In genomic region chr3:196163687-196164493, GRCh38 we compare ENCODE assay signal across 1 cellular context.
TF ChIP-seq lines count a peak whose summit lies in the region.

No MANE protein-coding gene starts in this region.

TF ChIP-seq in HepG2, 621 proteins besides CTCF, POLR2A, EP300 and RAD21 (continued from another document and continues in another):
- peak; percentile 47; the same call in 1 of the 2 replicates for TF ChIP-seq IKZF5 (CRISPR knock-in tag; IDR thresholded peaks at IDR 0.05)
- 0 out of 2 replicates have a peak, but pooled peaks have one; percentile 49 for TF ChIP-seq NCOA1 (CRISPR knock-in tag; IDR thresholded peaks at IDR 0.05)
- 0 out of 2 replicates have a peak, but pooled peaks have one; percentile 17 for TF ChIP-seq ZNF292 (CRISPR knock-in tag; IDR thresholded peaks at IDR 0.05; ENCODE audit: borderline replicate concordance, low read depth)
- peak; percentile 54; the same call in 1 of the 2 replicates for TF ChIP-seq THRA (CRISPR knock-in tag; IDR thresholded peaks at IDR 0.05; ENCODE audit: borderline replicate concordance)
- TF ChIP-seq ARID4A (CRISPR knock-in tag; IDR thresholded peaks at IDR 0.05; ENCODE audit: borderline replicate concordance): peak; percentile 26; the same call in 1 of the 2 replicates
- peak; percentile 51; the same call in 1 of the 2 replicates for TF ChIP-seq ZNF724P (CRISPR knock-in tag; IDR thresholded peaks at IDR 0.05; ENCODE audit: borderline replicate concordance)
- TF ChIP-seq MEF2D (CRISPR knock-in tag; IDR thresholded peaks at IDR 0.05): 0 out of 2 replicates have a peak, but pooled peaks have one; percentile 19
- TF ChIP-seq ZNF773 (CRISPR knock-in tag; IDR thresholded peaks at IDR 0.05; ENCODE audit: borderline replicate concordance): no peak
- no peak for TF ChIP-seq ZNF781 (CRISPR knock-in tag; IDR thresholded peaks at IDR 0.05; ENCODE audit: borderline replicate concordance, not compliant biosample characterization)
- peak; percentile 32; the same call in 1 of the 2 replicates for TF ChIP-seq MXD1 (CRISPR knock-in tag; IDR thresholded peaks at IDR 0.05)
- no peak for TF ChIP-seq HIC2 (CRISPR knock-in tag; IDR thresholded peaks at IDR 0.05; ENCODE audit: low read depth)
- no peak for TF ChIP-seq ARHGAP35 (CRISPR knock-in tag; IDR thresholded peaks at IDR 0.05; ENCODE audit: borderline replicate concordance)
- TF ChIP-seq HDAC2 (CRISPR knock-in tag; IDR thresholded peaks at IDR 0.05): peak; percentile 51; the same call in 1 of the 2 replicates
- TF ChIP-seq ZSCAN31 (CRISPR knock-in tag; IDR thresholded peaks at IDR 0.05; ENCODE audit: low read depth): no peak
- TF ChIP-seq FOXM1 (CRISPR knock-in tag; IDR thresholded peaks at IDR 0.05): no peak
- TF ChIP-seq KAT8 (CRISPR knock-in tag; IDR thresholded peaks at IDR 0.05): peak; percentile 39; the same call in 1 of the 2 replicates
- no peak for TF ChIP-seq ZFYVE20 (CRISPR knock-in tag; IDR thresholded peaks at IDR 0.05; ENCODE audit: borderline replicate concordance, low read depth)
- peak; percentile 72; the same call in 1 of the 2 replicates for TF ChIP-seq CEBPB (IDR thresholded peaks at IDR 0.05; ENCODE audit: borderline replicate concordance, low read depth, low read length)
- TF ChIP-seq ZSCAN25 (CRISPR knock-in tag; IDR thresholded peaks at IDR 0.05): no peak
- TF ChIP-seq ZNF33A (CRISPR knock-in tag; IDR thresholded peaks at IDR 0.05; ENCODE audit: borderline replicate concordance): no peak
- TF ChIP-seq GABPA (IDR thresholded peaks at IDR 0.05; ENCODE audit: low read depth, low read length): no peak
- TF ChIP-seq GABPA (CRISPR knock-in tag; IDR thresholded peaks at IDR 0.05; ENCODE audit: low read depth): no peak
- peak; percentile 49; the same call in 1 of the 2 replicates for TF ChIP-seq ZNF33B (CRISPR knock-in tag; IDR thresholded peaks at IDR 0.05)
- TF ChIP-seq AFF4 (CRISPR knock-in tag; IDR thresholded peaks at IDR 0.05): no peak
- TF ChIP-seq ZGPAT (CRISPR knock-in tag; IDR thresholded peaks at IDR 0.05): peak; percentile 53; the same call in 1 of the 2 replicates
- no peak for TF ChIP-seq ZNF124 (CRISPR knock-in tag; IDR thresholded peaks at IDR 0.05)
- TF ChIP-seq HNRNPLL (IDR thresholded peaks at IDR 0.05; ENCODE audit: low read depth, low read length, poor library complexity, severe bottlenecking): peak; percentile 59
- no peak for TF ChIP-seq SP1 (IDR thresholded peaks at IDR 0.05)
- TF ChIP-seq SP1 (CRISPR knock-in tag; IDR thresholded peaks at IDR 0.05): no peak
- no peak; the same call in 1 of the 2 replicates for TF ChIP-seq HNF1B (CRISPR knock-in tag; IDR thresholded peaks at IDR 0.05)
- TF ChIP-seq SRF (IDR thresholded peaks at IDR 0.05; ENCODE audit: low read depth, low read length): no peak
- peak; percentile 46; the same call in 1 of the 2 replicates for TF ChIP-seq MYC (CRISPR knock-in tag; IDR thresholded peaks at IDR 0.05; ENCODE audit: borderline replicate concordance)
- TF ChIP-seq CEBPZ (IDR thresholded peaks at IDR 0.05; ENCODE audit: low read length): no peak
- TF ChIP-seq PRPF4 (IDR thresholded peaks at IDR 0.05; ENCODE audit: low read depth, low read length, poor library complexity, severe bottlenecking): no peak
- no peak for TF ChIP-seq PITX1 (CRISPR knock-in tag; IDR thresholded peaks at IDR 0.05)
